Comparison of ENCODE assay signal across 17 cellular contexts in the genomic region with DNA sequence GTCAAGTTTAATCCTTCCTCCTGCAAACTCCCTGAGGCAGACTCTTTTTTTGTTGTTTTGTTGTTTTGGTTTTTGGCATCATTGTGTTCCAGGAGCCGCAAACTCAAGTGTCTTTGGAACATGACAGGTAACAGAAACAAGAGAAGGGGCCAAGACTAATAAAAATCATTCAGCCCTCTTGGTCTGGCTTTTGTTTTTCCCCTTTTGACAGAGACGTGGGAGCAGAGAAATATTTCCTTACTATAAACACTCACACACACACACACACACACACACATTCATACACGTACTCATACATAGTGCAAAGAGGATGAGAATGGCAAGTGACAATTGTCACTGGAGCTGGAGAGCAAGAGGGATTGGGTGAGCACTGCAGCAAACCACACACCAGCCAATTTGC. TPM values are rescaled to one million over a fixed set of nuclear protein-coding genes. Genes with fewer than 3 reads are reported as not detected.
DNase-seq lines count a peak whose midpoint lies in the region; ATAC-seq and TF ChIP-seq lines count a peak whose summit lies in the region.
"Had no signal": no experiment of that assay in that cellular context is flagged by ENCODE, and none has a peak within 500 bp of the region (broad histone marks: within the 10 kb centered on the region; RNA-seq: fewer than 3 reads in every experiment).

No MANE protein-coding gene starts in this region.

- POLR2A ChIA-PET in HEK293 (lab: Yijun Ruan, JAX) = no interaction called here

- H3K27ac ChIP-seq in HEK293 (ENCODE audit: extremely low read depth, low read depth, low read length) (no peak overlapping the region), transverse colon (peak overlapping the region in 3 of 4 donors; percentile 18 to 58 (median 55))
- H3K27ac ChIP-seq: A549, C4-2B, GM23248, HL-60 had no signal

- no peak overlapping the region for H3K4me3 ChIP-seq in HEK293 (ENCODE audit: low read depth, low read length)
- H3K4me3 ChIP-seq in fibroblast of the aortic adventitia (ENCODE audit: low read depth, low read length) = no peak overlapping the region
- no peak overlapping the region for H3K4me3 ChIP-seq in transverse colon
- H3K4me3 ChIP-seq: A549, GM23248 had no signal

- no peak for TF ChIP-seq CTCF in HEK293 (tag by site-specific recombination; IDR thresholded peaks at IDR 0.05)
- TF ChIP-seq CTCF in fibroblast of the aortic adventitia (IDR thresholded peaks at IDR 0.05; ENCODE audit: insufficient read depth, low read length) = no peak
- TF ChIP-seq CTCF in transverse colon (IDR thresholded peaks at IDR 0.05) = no peak

- no peaks in the 10 kb centered on the region for H3K9me3 ChIP-seq in HEK293 (ENCODE audit: control insufficient read depth, insufficient read depth, low read depth, low read length)
- H3K9me3 ChIP-seq in transverse colon = peaks cover 0 to 7% of the 10 kb centered on the region in 2 donors

- in situ Hi-C loops in transverse colon (cut with MboI; ENCODE audit: low pct_ligation_motif_present in 1 of 4, low pct_unique_long_range_greater_than_20kb in 1 of 4, low sequenced_read_pairs in 3 of 4) = no loop called here

- TF ChIP-seq POLR2A in transverse colon (IDR thresholded peaks at IDR 0.05) = no peak

- TF ChIP-seq EP300 in transverse colon (IDR thresholded peaks at IDR 0.05; ENCODE audit: low read depth) = peak; percentile 20

- H3K4me1 ChIP-seq in HEK293 (ENCODE audit: control insufficient read depth, insufficient read depth, low read length) (no peaks in the 10 kb centered on the region), transverse colon (peaks cover 0 to 18% (median 3%) of the 10 kb centered on the region in 4 donors)
- H3K4me1 ChIP-seq: BE2C had no signal

- peaks cover 30% of the 10 kb centered on the region for H3K27me3 ChIP-seq in transverse colon

- CTCF ChIA-PET in HEK293 (lab: Yijun Ruan, JAX) = interaction anchor here (2.5 kb wide), 1 partner anchor 42 kb away, joined by 13 read pairs; no protein-coding TSS in a partner anchor

- ATAC-seq in GM19452 (IDR thresholded peaks at IDR 0.05; ENCODE audit: unreplicated experiment) (no peak), GM18909 (IDR thresholded peaks at IDR 0.05; ENCODE audit: poor library complexity, unreplicated experiment) (no peak), GM19467 (IDR thresholded peaks at IDR 0.05; ENCODE audit: unreplicated experiment) (no peak)
- ATAC-seq: A549 had no signal

- H3K36me3 ChIP-seq in HEK293 (ENCODE audit: control insufficient read depth in 2 of 2, insufficient read depth in 1 of 2, low read length in 2 of 2) (no peaks in the 10 kb centered on the region), transverse colon (no peaks in the 10 kb centered on the region)
- H3K36me3 ChIP-seq: BE2C had no signal

- intact Hi-C loops in transverse colon (cut with DNase I; ENCODE audit: low total_unique reads) = no loop called here

- DNase-seq in NCI-H2029 treated with DMSO at 0.1 percent for 48 hours (lab: John Stamatoyannopoulos, UW) (peak; percentile 12), fibroblast of the aortic adventitia (ENCODE audit: low read depth) (peak; percentile 46), transverse colon (no peak)
- DNase-seq: BE2C; CD4-positive, alpha-beta memory T cell; GF-D8; GM23248; H9; IMR-90; KBM-7 had no signal

- 60% methylated on average over 3 of the region's 3 CpGs; no CpG with 5 or more reads in 1 of the 2 donors for WGBS in transverse colon (ENCODE audit: low coverage in 1 of 2), 2 donors

TF ChIP-seq in HEK293, 187 proteins besides CTCF, POLR2A, EP300 and RAD21:
- TF ChIP-seq, protein P1, sequence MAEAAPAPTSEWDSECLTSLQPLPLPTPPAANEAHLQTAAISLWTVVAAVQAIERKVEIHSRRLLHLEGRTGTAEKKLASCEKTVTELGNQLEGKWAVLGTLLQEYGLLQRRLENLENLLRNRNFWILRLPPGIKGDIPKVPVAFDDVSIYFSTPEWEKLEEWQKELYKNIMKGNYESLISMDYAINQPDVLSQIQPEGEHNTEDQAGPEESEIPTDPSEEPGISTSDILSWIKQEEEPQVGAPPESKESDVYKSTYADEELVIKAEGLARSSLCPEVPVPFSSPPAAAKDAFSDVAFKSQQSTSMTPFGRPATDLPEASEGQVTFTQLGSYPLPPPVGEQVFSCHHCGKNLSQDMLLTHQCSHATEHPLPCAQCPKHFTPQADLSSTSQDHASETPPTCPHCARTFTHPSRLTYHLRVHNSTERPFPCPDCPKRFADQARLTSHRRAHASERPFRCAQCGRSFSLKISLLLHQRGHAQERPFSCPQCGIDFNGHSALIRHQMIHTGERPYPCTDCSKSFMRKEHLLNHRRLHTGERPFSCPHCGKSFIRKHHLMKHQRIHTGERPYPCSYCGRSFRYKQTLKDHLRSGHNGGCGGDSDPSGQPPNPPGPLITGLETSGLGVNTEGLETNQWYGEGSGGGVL (tag by site-specific recombination; IDR thresholded peaks at IDR 0.05) = no peak
- TF ChIP-seq ZFHX2 (tag by site-specific recombination; conservative IDR thresholded peaks at IDR 0.05) = peak; percentile 60
TF ChIP-seq in HEK293: peak in this region for 1.

RNA-seq across cellular contexts. Expression of a gene that starts 10.4 kb away (rescaled TPM):
- total RNA-seq in fibroblast of the aortic adventitia (ENCODE audit: low replicate concordance) (2.9 and 4.2 TPM in 2 replicates), transverse colon (1 to 10 TPM in 2 of 4 donors, under 1 TPM in 2; 0.20 to 2.2 (median 1.2) TPM)
